ENCODE assay signal across 21 cellular contexts in the genomic region with DNA sequence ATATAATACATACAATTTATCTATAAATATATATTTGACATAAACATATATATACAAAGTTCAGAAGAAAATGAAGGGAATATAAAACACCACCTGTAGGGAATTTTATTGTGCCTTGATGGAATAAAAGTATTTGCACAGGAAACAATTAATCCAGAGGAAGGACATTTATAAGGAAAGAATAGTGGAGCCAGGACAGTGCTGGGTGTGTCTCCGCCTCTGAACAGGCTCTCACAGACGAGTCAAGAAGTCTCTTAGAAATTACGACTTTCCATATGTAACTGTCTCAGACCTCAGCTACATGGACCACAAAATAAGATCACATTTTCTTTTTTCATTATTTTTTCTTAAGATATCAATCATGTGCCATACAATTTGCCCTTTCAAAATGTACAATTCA.
A peak's percentile ranks its signal among the peaks of the same experiment; 100 is the strongest.
DNase-seq lines count a peak whose midpoint lies in the region; ATAC-seq and TF ChIP-seq lines count a peak whose summit lies in the region.
"Had no signal": no experiment of that assay in that cellular context is flagged by ENCODE, and none has a peak within 500 bp of the region (broad histone marks: within the 10 kb centered on the region; RNA-seq: fewer than 3 reads in every experiment).

No MANE protein-coding gene starts in this region.

- no peaks in the 10 kb centered on the region for H3K27me3 ChIP-seq in colonic mucosa
- H3K27me3 ChIP-seq: BLaER1 treated with 17β-estradiol and CSF1 and Interleukin-3, amounts not matched to agents 10 nM and 100 nM had no signal

- no peak for TF ChIP-seq CTCF in colonic mucosa (IDR thresholded peaks at IDR 0.05)
- no peak for TF ChIP-seq CTCF in mucosa of descending colon (IDR thresholded peaks at IDR 0.05)

- H3K4me3 ChIP-seq in colonic mucosa (no peak overlapping the region), mucosa of descending colon (no peak overlapping the region)
- H3K4me3 ChIP-seq: A549; BLaER1 treated with 17β-estradiol and CSF1 and Interleukin-3, amounts not matched to agents 10 nM and 100 nM; GM12878 had no signal

- H3K27ac ChIP-seq in colonic mucosa = no peak overlapping the region
- H3K27ac ChIP-seq: 22Rv1; A549; BLaER1 treated with 17β-estradiol and CSF1 and Interleukin-3, amounts not matched to agents 10 nM and 100 nM; C4-2B had no signal

- DNase-seq in NCI-H748 (lab: John Stamatoyannopoulos, UW; ENCODE audit: unreplicated experiment) (peak; percentile 8), NCI-H748 treated with DMSO at 0.1 percent for 48 hours (lab: John Stamatoyannopoulos, UW) (no peak), colonic mucosa (peak; percentile 39), mucosa of descending colon (no peak), DMS153 treated with DMSO at 0.1 percent for 48 hours (lab: John Stamatoyannopoulos, UW; ENCODE audit: unreplicated experiment) (no peak)
- no peak for DNase-seq in activated CD8-positive, alpha-beta memory T cell treated with anti-CD3 and anti-CD28 coated beads, Interleukin-2, amount 50 U/mL, for 4 hours
- DNase-seq: AML-193; Caco-2; Calu3; CD4-positive, alpha-beta T cell; CD8-positive, alpha-beta T cell; DMS53; DMS79; DND-41; EL; GDM1 had no signal

- H3K9ac ChIP-seq in colonic mucosa (ENCODE audit: low read depth in 2 of 2, low read length in 2 of 2) = no peak overlapping the region
- H3K9ac ChIP-seq: BLaER1 treated with 17β-estradiol and CSF1 and Interleukin-3, amounts not matched to agents 10 nM and 100 nM had no signal

- no peaks in the 10 kb centered on the region for H3K4me1 ChIP-seq in colonic mucosa
- peaks cover 3% of the 10 kb centered on the region for H3K4me1 ChIP-seq in mucosa of descending colon (ENCODE audit: low read depth)
- H3K4me1 ChIP-seq: A549; BLaER1 treated with 17β-estradiol and CSF1 and Interleukin-3, amounts not matched to agents 10 nM and 100 nM; Caco-2 had no signal

- peak; percentile 76 for ATAC-seq in mucosa of descending colon
- ATAC-seq: A549; CD8-positive, alpha-beta T cell; GM12878 had no signal

- intact Hi-C loops in colonic mucosa (cut with DNase I) = no loop called here
- intact Hi-C loops in mucosa of descending colon (cut with DNase I, micrococcal nuclease) = no loop called here

- no peaks in the 10 kb centered on the region for H3K36me3 ChIP-seq in colonic mucosa
- no peaks in the 10 kb centered on the region for H3K36me3 ChIP-seq in mucosa of descending colon (ENCODE audit: low read depth)
- H3K36me3 ChIP-seq: BLaER1 treated with 17β-estradiol and CSF1 and Interleukin-3, amounts not matched to agents 10 nM and 100 nM had no signal

- no peaks in the 10 kb centered on the region for H3K9me3 ChIP-seq in colonic mucosa
- H3K9me3 ChIP-seq in mucosa of descending colon = no peaks in the 10 kb centered on the region
- H3K9me3 ChIP-seq: A549; BLaER1 treated with 17β-estradiol and CSF1 and Interleukin-3, amounts not matched to agents 10 nM and 100 nM; Caco-2 had no signal

Comparison
In these comparisons a context has a peak if more than half of its experiments do, and no peak if none do; other contexts are left out.
1. DNase-seq: peak in NCI-H748 (single experiment) and colonic mucosa (single experiment); none in NCI-H748 treated with DMSO at 0.1 percent for 48 hours (single experiment), mucosa of descending colon (0 of 3), DMS153 treated with DMSO at 0.1 percent for 48 hours (single experiment) and activated CD8-positive, alpha-beta memory T cell treated with anti-CD3 and anti-CD28 coated beads, Interleukin-2, amount 50 U/mL, for 4 hours (single experiment).